1 cellular context compared by ENCODE assay signal in the genomic region with DNA sequence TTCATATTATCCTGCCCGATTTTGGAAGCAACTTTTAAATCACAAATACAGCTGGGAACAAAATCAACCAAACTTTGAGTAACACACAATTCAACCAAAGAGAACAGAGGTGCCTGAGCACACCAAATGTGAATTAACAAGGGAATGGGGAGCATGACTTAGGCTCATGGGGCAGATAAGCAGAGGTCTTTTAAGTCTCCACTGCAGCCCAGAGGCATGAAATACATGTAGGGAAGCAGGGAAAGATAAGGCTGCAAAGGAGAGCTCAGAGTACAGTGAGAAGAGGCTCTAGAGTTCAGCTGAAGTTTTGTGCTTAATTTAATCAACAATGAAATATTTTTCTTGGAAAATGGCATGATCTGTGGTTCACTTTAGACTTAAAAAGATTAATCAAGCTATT.
TF ChIP-seq lines count a peak whose summit lies in the region.

No MANE protein-coding gene starts in this region.

TF ChIP-seq in K562, 482 proteins besides CTCF, POLR2A, EP300 and RAD21 (continued from another document):
- TF ChIP-seq, protein P1, sequence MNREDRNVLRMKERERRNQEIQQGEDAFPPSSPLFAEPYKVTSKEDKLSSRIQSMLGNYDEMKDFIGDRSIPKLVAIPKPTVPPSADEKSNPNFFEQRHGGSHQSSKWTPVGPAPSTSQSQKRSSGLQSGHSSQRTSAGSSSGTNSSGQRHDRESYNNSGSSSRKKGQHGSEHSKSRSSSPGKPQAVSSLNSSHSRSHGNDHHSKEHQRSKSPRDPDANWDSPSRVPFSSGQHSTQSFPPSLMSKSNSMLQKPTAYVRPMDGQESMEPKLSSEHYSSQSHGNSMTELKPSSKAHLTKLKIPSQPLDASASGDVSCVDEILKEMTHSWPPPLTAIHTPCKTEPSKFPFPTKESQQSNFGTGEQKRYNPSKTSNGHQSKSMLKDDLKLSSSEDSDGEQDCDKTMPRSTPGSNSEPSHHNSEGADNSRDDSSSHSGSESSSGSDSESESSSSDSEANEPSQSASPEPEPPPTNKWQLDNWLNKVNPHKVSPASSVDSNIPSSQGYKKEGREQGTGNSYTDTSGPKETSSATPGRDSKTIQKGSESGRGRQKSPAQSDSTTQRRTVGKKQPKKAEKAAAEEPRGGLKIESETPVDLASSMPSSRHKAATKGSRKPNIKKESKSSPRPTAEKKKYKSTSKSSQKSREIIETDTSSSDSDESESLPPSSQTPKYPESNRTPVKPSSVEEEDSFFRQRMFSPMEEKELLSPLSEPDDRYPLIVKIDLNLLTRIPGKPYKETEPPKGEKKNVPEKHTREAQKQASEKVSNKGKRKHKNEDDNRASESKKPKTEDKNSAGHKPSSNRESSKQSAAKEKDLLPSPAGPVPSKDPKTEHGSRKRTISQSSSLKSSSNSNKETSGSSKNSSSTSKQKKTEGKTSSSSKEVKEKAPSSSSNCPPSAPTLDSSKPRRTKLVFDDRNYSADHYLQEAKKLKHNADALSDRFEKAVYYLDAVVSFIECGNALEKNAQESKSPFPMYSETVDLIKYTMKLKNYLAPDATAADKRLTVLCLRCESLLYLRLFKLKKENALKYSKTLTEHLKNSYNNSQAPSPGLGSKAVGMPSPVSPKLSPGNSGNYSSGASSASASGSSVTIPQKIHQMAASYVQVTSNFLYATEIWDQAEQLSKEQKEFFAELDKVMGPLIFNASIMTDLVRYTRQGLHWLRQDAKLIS (CRISPR knock-in tag; IDR thresholded peaks at IDR 0.05), result no peak
- TF ChIP-seq, protein P2, sequence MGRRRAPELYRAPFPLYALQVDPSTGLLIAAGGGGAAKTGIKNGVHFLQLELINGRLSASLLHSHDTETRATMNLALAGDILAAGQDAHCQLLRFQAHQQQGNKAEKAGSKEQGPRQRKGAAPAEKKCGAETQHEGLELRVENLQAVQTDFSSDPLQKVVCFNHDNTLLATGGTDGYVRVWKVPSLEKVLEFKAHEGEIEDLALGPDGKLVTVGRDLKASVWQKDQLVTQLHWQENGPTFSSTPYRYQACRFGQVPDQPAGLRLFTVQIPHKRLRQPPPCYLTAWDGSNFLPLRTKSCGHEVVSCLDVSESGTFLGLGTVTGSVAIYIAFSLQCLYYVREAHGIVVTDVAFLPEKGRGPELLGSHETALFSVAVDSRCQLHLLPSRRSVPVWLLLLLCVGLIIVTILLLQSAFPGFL (CRISPR knock-in tag; IDR thresholded peaks at IDR 0.05), result no peak
- TF ChIP-seq RBFOX2 (IDR thresholded peaks at IDR 0.05; ENCODE audit: low read depth, low read length) (no peak), CREB1 (IDR thresholded peaks at IDR 0.05) (no peak), CREB1 (CRISPR knock-in tag; IDR thresholded peaks at IDR 0.05) (no peak), ZNF778 (CRISPR knock-in tag; IDR thresholded peaks at IDR 0.05) (no peak), ZC3H8 (IDR thresholded peaks at IDR 0.05) (no peak), POLR3G (IDR thresholded peaks at IDR 0.05; ENCODE audit: extremely low read depth, insufficient read length, insufficient replicate concordance) (no peak)
